ENCODE assay signal across 13 cellular contexts in the genomic region with DNA sequence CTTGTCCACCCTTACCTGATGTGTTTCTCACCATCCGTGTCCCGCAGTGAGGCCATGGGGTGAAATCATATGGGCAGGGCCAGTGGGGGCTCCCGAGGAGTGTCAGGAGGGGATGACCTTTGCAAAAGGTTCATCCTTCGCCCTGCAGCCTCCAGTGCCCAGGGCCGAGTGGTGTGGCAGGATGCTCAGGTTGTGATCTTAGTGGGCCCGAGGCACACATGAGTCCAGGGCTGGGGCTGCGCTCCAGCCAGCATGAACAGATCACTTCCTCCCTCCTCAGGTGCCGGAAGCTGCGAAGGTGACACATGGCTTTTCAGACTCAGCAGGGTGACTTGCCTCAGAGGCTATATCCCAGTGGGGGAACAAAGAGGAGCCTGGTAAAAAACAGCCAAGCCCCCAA. TPM values are rescaled to one million over a fixed set of nuclear protein-coding genes. Genes with fewer than 3 reads are reported as not detected.
DNase-seq lines count a peak whose midpoint lies in the region; ATAC-seq and TF ChIP-seq lines count a peak whose summit lies in the region.
"Had no signal": no experiment of that assay in that cellular context is flagged by ENCODE, and none has a peak within 500 bp of the region (broad histone marks: within the 10 kb centered on the region; RNA-seq: fewer than 3 reads in every experiment).

No MANE protein-coding gene starts in this region.

- no peak for ATAC-seq in naive thymus-derived CD8-positive, alpha-beta T cell
- ATAC-seq: SK-N-SH treated with all-trans-retinoic acid at 6 μM for 48 hours; stimulated activated naive CD8-positive, alpha-beta T cell treated with anti-CD3 and anti-CD28 coated beads, Interleukin-15, amount 100 ng/mL, for 72 hours had no signal

- H3K36me3 Mint-ChIP-seq in activated naive CD8-positive, alpha-beta T cell treated with anti-CD3 and anti-CD28 coated beads for 36 hours = peaks cover 18% of the 10 kb centered on the region
- peaks cover 0 to 13% (median 0%) of the 10 kb centered on the region in 3 donors for H3K36me3 Mint-ChIP-seq in naive thymus-derived CD8-positive, alpha-beta T cell
- H3K36me3 Mint-ChIP-seq in endothelial cell (ENCODE audit: low read depth, unreplicated experiment) = peaks cover 5% of the 10 kb centered on the region

- H3K9me3 ChIP-seq in BLaER1 treated with 17β-estradiol and CSF1 and Interleukin-3, amounts not matched to agents 10 nM and 100 nM (replicated peaks in 1 of 11) = no peaks in the 10 kb centered on the region
- H3K9me3 ChIP-seq in testis = no peaks in the 10 kb centered on the region

- no peaks in the 10 kb centered on the region for H3K9me3 Mint-ChIP-seq in activated naive CD8-positive, alpha-beta T cell treated with anti-CD3 and anti-CD28 coated beads for 36 hours
- H3K9me3 Mint-ChIP-seq in naive thymus-derived CD8-positive, alpha-beta T cell = no peaks in the 10 kb centered on the region
- H3K9me3 Mint-ChIP-seq in endothelial cell (ENCODE audit: unreplicated experiment) = no peaks in the 10 kb centered on the region
- H3K9me3 Mint-ChIP-seq: stimulated activated naive CD8-positive, alpha-beta T cell treated with anti-CD3 and anti-CD28 coated beads, Interleukin-15, amount 100 ng/mL, for 72 hours had no signal

- H3K4me3 ChIP-seq in BLaER1 treated with 17β-estradiol and CSF1 and Interleukin-3, amounts not matched to agents 10 nM and 100 nM = no peak overlapping the region
- H3K4me3 ChIP-seq in GM12865 (ENCODE audit: low read depth, low read length) (no peak overlapping the region), testis (no peak overlapping the region)

- peaks cover 26% of the 10 kb centered on the region for H3K4me1 Mint-ChIP-seq in activated naive CD8-positive, alpha-beta T cell treated with anti-CD3 and anti-CD28 coated beads for 36 hours
- peaks cover 11 to 43% (median 41%) of the 10 kb centered on the region in 4 donors for H3K4me1 Mint-ChIP-seq in naive thymus-derived CD8-positive, alpha-beta T cell
- H3K4me1 Mint-ChIP-seq in endothelial cell (ENCODE audit: unreplicated experiment) = peaks cover 11% of the 10 kb centered on the region

- TF ChIP-seq CTCF in GM12865 (IDR thresholded peaks at IDR 0.05; ENCODE audit: insufficient read depth, low read depth, low read length, missing control alignments) (no peak), endothelial cell (IDR thresholded peaks at IDR 0.05; ENCODE audit: unreplicated experiment) (no peak), testis (IDR thresholded peaks at IDR 0.05) (no peak)

- DNase-seq in GM12865 (ENCODE audit: low read depth) = peak; percentile 87
- no peak for DNase-seq in activated naive CD8-positive, alpha-beta T cell treated with anti-CD3 and anti-CD28 coated beads for 36 hours
- no peak for DNase-seq in naive thymus-derived CD8-positive, alpha-beta T cell
- DNase-seq in endothelial cell (ENCODE audit: low spot score) = no peak
- DNase-seq in dedifferentiated amniotic fluid mesenchymal stem cell (ENCODE audit: extremely low spot score) = no peak
- no peak for DNase-seq in testis
- DNase-seq in NCI-H2171 treated with DMSO at 0.1 percent for 48 hours (lab: John Stamatoyannopoulos, UW) = no peak
- DNase-seq: IMR-90; mesendoderm; stimulated activated CD4-positive, alpha-beta T cell treated with anti-CD3 and anti-CD28 coated beads, Interleukin-15, amount 100 ng/mL, for 24 hours; stimulated activated naive CD8-positive, alpha-beta T cell treated with anti-CD3 and anti-CD28 coated beads, Interleukin-15, amount 100 ng/mL, for 72 hours had no signal

- H3K4me1 ChIP-seq in BLaER1 treated with 17β-estradiol and CSF1 and Interleukin-3, amounts not matched to agents 10 nM and 100 nM = peaks cover 71 to 78% (median 77%) of the 10 kb centered on the region in 10 experiments
- peaks cover 37% of the 10 kb centered on the region for H3K4me1 ChIP-seq in testis

- peaks cover 5 to 35% (median 19%) of the 10 kb centered on the region in 11 experiments; a peak in 20 of 22 replicates for H4K20me1 ChIP-seq in BLaER1 treated with 17β-estradiol and CSF1 and Interleukin-3, amounts not matched to agents 10 nM and 100 nM

- no peaks in the 10 kb centered on the region for H3K27me3 ChIP-seq in BLaER1 treated with 17β-estradiol and CSF1 and Interleukin-3, amounts not matched to agents 10 nM and 100 nM
- H3K27me3 ChIP-seq in testis = no peaks in the 10 kb centered on the region

- peak overlapping the region in 8 of 11 experiments; percentile 42 to 96 (median 54); a peak in 14 of 22 replicates for H3K27ac ChIP-seq in BLaER1 treated with 17β-estradiol and CSF1 and Interleukin-3, amounts not matched to agents 10 nM and 100 nM
- H3K27ac ChIP-seq in testis = no peak overlapping the region

- 87% methylated on average over 9 of the region's 9 CpGs; no CpG with 5 or more reads in 1 of the 2 donors for WGBS in testis, 2 donors

- peak overlapping the region in 10 of 11 experiments; percentile 26 to 95 (median 50); a peak in 17 of 22 replicates for H3K9ac ChIP-seq in BLaER1 treated with 17β-estradiol and CSF1 and Interleukin-3, amounts not matched to agents 10 nM and 100 nM

- peak overlapping the region; percentile 2 to 99 (median 50); a peak in 20 of 22 replicates for H3K4me2 ChIP-seq in BLaER1 treated with 17β-estradiol and CSF1 and Interleukin-3, amounts not matched to agents 10 nM and 100 nM

- no peak for TF ChIP-seq POLR2A in testis (IDR thresholded peaks at IDR 0.05)

- intact Hi-C loops in testis (cut with DNase I; ENCODE audit: low total_unique reads) = no loop called here

- H3K27me3 Mint-ChIP-seq in activated naive CD8-positive, alpha-beta T cell treated with anti-CD3 and anti-CD28 coated beads for 36 hours = no peaks in the 10 kb centered on the region
- no peaks in the 10 kb centered on the region for H3K27me3 Mint-ChIP-seq in naive thymus-derived CD8-positive, alpha-beta T cell
- H3K27me3 Mint-ChIP-seq in endothelial cell (ENCODE audit: unreplicated experiment) = peaks cover 26% of the 10 kb centered on the region
- H3K27me3 Mint-ChIP-seq: stimulated activated naive CD8-positive, alpha-beta T cell treated with anti-CD3 and anti-CD28 coated beads, Interleukin-15, amount 100 ng/mL, for 72 hours had no signal

- peaks cover 14 to 44% (median 27%) of the 10 kb centered on the region in 11 experiments for H3K36me3 ChIP-seq in BLaER1 treated with 17β-estradiol and CSF1 and Interleukin-3, amounts not matched to agents 10 nM and 100 nM
- no peaks in the 10 kb centered on the region for H3K36me3 ChIP-seq in testis (ENCODE audit: low read depth, missing control alignments)

- H3K27ac Mint-ChIP-seq in activated naive CD8-positive, alpha-beta T cell treated with anti-CD3 and anti-CD28 coated beads for 36 hours = peak overlapping the region; percentile 35
- H3K27ac Mint-ChIP-seq in naive thymus-derived CD8-positive, alpha-beta T cell = peak overlapping the region in 8 of 10 donors; percentile 29 to 92 (median 68)
- H3K27ac Mint-ChIP-seq in endothelial cell (ENCODE audit: unreplicated experiment) = no peak overlapping the region

- no peak overlapping the region for H3K4me3 Mint-ChIP-seq in activated naive CD8-positive, alpha-beta T cell treated with anti-CD3 and anti-CD28 coated beads for 36 hours
- H3K4me3 Mint-ChIP-seq in naive thymus-derived CD8-positive, alpha-beta T cell = peak overlapping the region in 3 of 10 donors; percentile 7 to 57 (median 34)
- H3K4me3 Mint-ChIP-seq in endothelial cell (ENCODE audit: unreplicated experiment) = no peak overlapping the region
- H3K4me3 Mint-ChIP-seq: stimulated activated naive CD8-positive, alpha-beta T cell treated with anti-CD3 and anti-CD28 coated beads, Interleukin-15, amount 100 ng/mL, for 72 hours had no signal

- POLR2A ChIA-PET in naive thymus-derived CD8-positive, alpha-beta T cell (lab: Charles Lee) = interaction anchor here (1.1 to 1.8 kb wide), 3 partner anchors 12 to 79 kb away, joined by 3 to 4 read pairs (median 3); a partner anchor contains a TSS

RNA-seq across cellular contexts. Expression of a gene that starts 2.8 kb away (rescaled TPM):
- total RNA-seq in activated naive CD8-positive, alpha-beta T cell treated with anti-CD3 and anti-CD28 coated beads for 36 hours = 10 to 100 TPM; 21.9 to 22.8 TPM
- 10 to 100 TPM; 24.1 to 28.9 TPM for total RNA-seq in naive thymus-derived CD8-positive, alpha-beta T cell
- 10 to 100 TPM; 84.9 to 91.8 (median 85.5) TPM for polyA plus RNA-seq in naive thymus-derived CD8-positive, alpha-beta T cell
- 35.3 TPM for total RNA-seq in endothelial cell (ENCODE audit: unreplicated experiment)
- total RNA-seq in testis = 100 to 1,000 TPM; 151 to 159 TPM
- 159 TPM for polyA plus RNA-seq in testis (ENCODE audit: insufficient read depth, low read depth, low replicate concordance)

RNA-seq across cellular contexts. Expression of a gene that starts 3.7 kb away (rescaled TPM):
- 10 to 100 TPM; 84.7 to 85.8 TPM for total RNA-seq in activated naive CD8-positive, alpha-beta T cell treated with anti-CD3 and anti-CD28 coated beads for 36 hours
- 10 to 100 TPM; 59.7 to 62.1 TPM for total RNA-seq in naive thymus-derived CD8-positive, alpha-beta T cell
- polyA plus RNA-seq in naive thymus-derived CD8-positive, alpha-beta T cell = 10 to 100 TPM; 11.2 to 28.1 (median 16.9) TPM
- total RNA-seq in endothelial cell (ENCODE audit: unreplicated experiment) = 11.5 TPM
- total RNA-seq in testis = 10 to 100 TPM; 19.1 to 47.8 TPM
- polyA plus RNA-seq in testis (ENCODE audit: insufficient read depth, low read depth, low replicate concordance) = 57.3 TPM

RNA-seq across cellular contexts. Expression of a gene that starts 7.7 kb away (rescaled TPM):
- total RNA-seq in activated naive CD8-positive, alpha-beta T cell treated with anti-CD3 and anti-CD28 coated beads for 36 hours = 10 to 100 TPM; 16.5 to 17.7 TPM
- total RNA-seq in naive thymus-derived CD8-positive, alpha-beta T cell = 10 to 100 TPM; 54.9 to 56.2 TPM
- 10 to 100 TPM; 21.5 to 33.2 (median 30.9) TPM for polyA plus RNA-seq in naive thymus-derived CD8-positive, alpha-beta T cell
- total RNA-seq in endothelial cell (ENCODE audit: unreplicated experiment) = 38.0 TPM
- 100 to 1,000 TPM; 105 to 254 TPM for total RNA-seq in testis
- 303 TPM for polyA plus RNA-seq in testis (ENCODE audit: insufficient read depth, low read depth, low replicate concordance)

RNA-seq across cellular contexts. Expression of a gene that starts 8.7 kb away (rescaled TPM):
- 100 to 1,000 TPM; 332 to 336 TPM for total RNA-seq in activated naive CD8-positive, alpha-beta T cell treated with anti-CD3 and anti-CD28 coated beads for 36 hours
- total RNA-seq in naive thymus-derived CD8-positive, alpha-beta T cell = 10 to 100 TPM; 39.1 to 45.5 TPM
- 10 to 100 TPM; 22.4 to 50.6 (median 45.4) TPM for polyA plus RNA-seq in naive thymus-derived CD8-positive, alpha-beta T cell
- total RNA-seq in endothelial cell (ENCODE audit: unreplicated experiment) (201 TPM), testis (10 to 100 TPM; 53.4 to 67.3 TPM)
- polyA plus RNA-seq in testis (ENCODE audit: insufficient read depth, low read depth, low replicate concordance) = 72.0 TPM

RNA-seq across cellular contexts. Expression of a gene that starts 12.0 kb away (rescaled TPM):
- total RNA-seq in activated naive CD8-positive, alpha-beta T cell treated with anti-CD3 and anti-CD28 coated beads for 36 hours = 10 to 100 TPM; 58.4 to 69.6 TPM
- 10 to 100 TPM; 77.1 to 83.8 TPM for total RNA-seq in naive thymus-derived CD8-positive, alpha-beta T cell
- 10 to 100 TPM; 43.4 to 50.4 (median 48.2) TPM for polyA plus RNA-seq in naive thymus-derived CD8-positive, alpha-beta T cell
- total RNA-seq in endothelial cell (ENCODE audit: unreplicated experiment) (21.2 TPM), testis (10 to 100 TPM; 50.9 to 52.7 TPM)
- polyA plus RNA-seq in testis (ENCODE audit: insufficient read depth, low read depth, low replicate concordance) = 19.0 TPM

Comparison
In these comparisons a context has a peak if more than half of its experiments do, and no peak if none do; other contexts are left out.
1. H3K27ac ChIP-seq: peak in BLaER1 treated with 17β-estradiol and CSF1 and Interleukin-3, amounts not matched to agents 10 nM and 100 nM (8 of 11); none in testis (0 of 2).